ENCODE assay signal across 31 cellular contexts in genomic region chr3:145368748-145369147, GRCh38.
DNase-seq lines count a peak whose midpoint lies in the region; ATAC-seq and TF ChIP-seq lines count a peak whose summit lies in the region.
"Had no signal": no experiment of that assay in that cellular context is flagged by ENCODE, and none has a peak within 500 bp of the region (broad histone marks: within the 10 kb centered on the region; RNA-seq: fewer than 3 reads in every experiment).

No MANE protein-coding gene starts in this region.

- peak; percentile 98 for TF ChIP-seq EP300 in neural cell (conservative IDR thresholded peaks at IDR 0.05; ENCODE audit: poor library complexity, severe bottlenecking)

- no peaks in the 10 kb centered on the region for H3K36me3 ChIP-seq in neural cell (ENCODE audit: insufficient read depth, low read length)
- no peaks in the 10 kb centered on the region for H3K36me3 ChIP-seq in osteoblast (ENCODE audit: insufficient read depth, low read length)
- H3K36me3 ChIP-seq: BE2C; BLaER1; BLaER1 treated with 17β-estradiol and CSF1 and Interleukin-3, amounts not matched to agents 10 nM and 100 nM had no signal

- H3K79me2 ChIP-seq in neural cell (replicated peaks; ENCODE audit: insufficient read depth, low read length), result no peaks in the 10 kb centered on the region
- H3K79me2 ChIP-seq in osteoblast (ENCODE audit: insufficient read depth, low read length), result no peaks in the 10 kb centered on the region

- no peak for TF ChIP-seq RAD21 in neural cell (conservative IDR thresholded peaks at IDR 0.05)

- H3K27me3 ChIP-seq in neural cell (ENCODE audit: insufficient read depth, low read depth, low read length) (no peaks in the 10 kb centered on the region), osteoblast (ENCODE audit: insufficient read depth, low read length) (no peaks in the 10 kb centered on the region)
- H3K27me3 ChIP-seq: BE2C; BLaER1; BLaER1 treated with 17β-estradiol and CSF1 and Interleukin-3, amounts not matched to agents 10 nM and 100 nM had no signal

- no peak for ATAC-seq in HG02870 (IDR thresholded peaks at IDR 0.05; ENCODE audit: unreplicated experiment)
- ATAC-seq in activated T-helper 17 cell treated with anti-CD3 and anti-CD28 coated beads, Interleukin-2, amount 50 U/mL, for 72 hours (replicated peaks), result no peak
- ATAC-seq: A549; CD8-positive, alpha-beta T cell had no signal

- no peaks in the 10 kb centered on the region for H3K4me1 ChIP-seq in osteoblast (ENCODE audit: insufficient read depth, low read length)
- H3K4me1 ChIP-seq: A549, BE2C, Caco-2 had no signal

- H3K9me2 ChIP-seq in neural cell (ENCODE audit: insufficient read depth, low read length), result no peaks in the 10 kb centered on the region

- H3K4me2 ChIP-seq in neural cell (ENCODE audit: low read length), result no peak overlapping the region
- no peak overlapping the region for H3K4me2 ChIP-seq in osteoblast (ENCODE audit: insufficient read depth, low read length)
- H3K4me2 ChIP-seq: A549; BLaER1; BLaER1 treated with 17β-estradiol and CSF1 and Interleukin-3, amounts not matched to agents 10 nM and 100 nM had no signal

- peaks cover 12% of the 10 kb centered on the region for H3K9me3 Mint-ChIP-seq in activated T-helper 17 cell treated with anti-CD3 and anti-CD28 coated beads, Interleukin-2, amount 50 U/mL, for 72 hours

- no peaks in the 10 kb centered on the region for H3K4me1 Mint-ChIP-seq in activated T-helper 17 cell treated with anti-CD3 and anti-CD28 coated beads, Interleukin-2, amount 50 U/mL, for 72 hours
- H3K4me1 Mint-ChIP-seq: B cell; CD14-positive monocyte; CD4-positive, alpha-beta memory T cell; CD4-positive, CD25-positive, alpha-beta regulatory T cell; CD8-positive, alpha-beta memory T cell had no signal

- H3K9ac ChIP-seq in neural cell (ENCODE audit: low read length), result no peak overlapping the region
- H3K9ac ChIP-seq: BLaER1; BLaER1 treated with 17β-estradiol and CSF1 and Interleukin-3, amounts not matched to agents 10 nM and 100 nM had no signal

- DNase-seq in osteoblast (ENCODE audit: insufficient read length, low spot score, missing footprints), result peak; percentile 29
- DNase-seq: 8988T; ACHN; AML-193; BE2C; C1 segment of cervical spinal cord; Caco-2; Calu3; CD4-positive, alpha-beta memory T cell; CD4-positive, alpha-beta T cell; CD4-positive, CD25-positive, alpha-beta regulatory T cell; CD8-positive, alpha-beta memory T cell; CD8-positive, alpha-beta T cell; COR-L47; DMS 273 treated with DMSO at 0.1 percent for 48 hours; DMS153; DMS53; DMS79; DMS79 treated with DMSO at 0.1 percent for 48 hours; DND-41; EL had no signal

- H3K4me3 Mint-ChIP-seq in activated T-helper 17 cell treated with anti-CD3 and anti-CD28 coated beads, Interleukin-2, amount 50 U/mL, for 72 hours, result no peak overlapping the region
- H3K4me3 Mint-ChIP-seq: B cell; CD14-positive monocyte; CD4-positive, alpha-beta memory T cell; CD4-positive, alpha-beta T cell; CD4-positive, CD25-positive, alpha-beta regulatory T cell; CD8-positive, alpha-beta memory T cell; CD8-positive, alpha-beta T cell had no signal

- TF ChIP-seq CTCF in neural cell (IDR thresholded peaks at IDR 0.05; ENCODE audit: poor library complexity, severe bottlenecking) (no peak), osteoblast (IDR thresholded peaks at IDR 0.05; ENCODE audit: extremely low read depth, low read depth, low read length) (no peak)

- no peak overlapping the region for H3K27ac Mint-ChIP-seq in activated T-helper 17 cell treated with anti-CD3 and anti-CD28 coated beads, Interleukin-2, amount 50 U/mL, for 72 hours
- H3K27ac Mint-ChIP-seq: B cell; CD14-positive monocyte; CD4-positive, alpha-beta memory T cell; CD4-positive, alpha-beta T cell; CD4-positive, CD25-positive, alpha-beta regulatory T cell; CD8-positive, alpha-beta memory T cell; CD8-positive, alpha-beta T cell had no signal

- H3K27ac ChIP-seq in neural cell (ENCODE audit: low read length) (no peak overlapping the region), osteoblast (ENCODE audit: low read depth, low read length) (no peak overlapping the region)
- H3K27ac ChIP-seq: 22Rv1; A549; BLaER1; BLaER1 treated with 17β-estradiol and CSF1 and Interleukin-3, amounts not matched to agents 10 nM and 100 nM; C4-2B had no signal

- no peaks in the 10 kb centered on the region for H3K27me3 Mint-ChIP-seq in activated T-helper 17 cell treated with anti-CD3 and anti-CD28 coated beads, Interleukin-2, amount 50 U/mL, for 72 hours
- H3K27me3 Mint-ChIP-seq: B cell; CD4-positive, alpha-beta memory T cell; CD4-positive, alpha-beta T cell; CD4-positive, CD25-positive, alpha-beta regulatory T cell; CD8-positive, alpha-beta memory T cell had no signal

- H3K36me3 Mint-ChIP-seq in activated T-helper 17 cell treated with anti-CD3 and anti-CD28 coated beads, Interleukin-2, amount 50 U/mL, for 72 hours (ENCODE audit: low read depth), result no peaks in the 10 kb centered on the region
- H3K36me3 Mint-ChIP-seq: CD14-positive monocyte; CD4-positive, alpha-beta memory T cell; CD4-positive, CD25-positive, alpha-beta regulatory T cell; CD8-positive, alpha-beta memory T cell; CD8-positive, alpha-beta T cell had no signal

- H3K9me3 ChIP-seq in neural cell (ENCODE audit: low read length) (no peaks in the 10 kb centered on the region), osteoblast (ENCODE audit: low read depth, low read length) (peaks cover 5% of the 10 kb centered on the region)
- H3K9me3 ChIP-seq: A549, BE2C, BLaER1, Caco-2 had no signal

- H3K4me3 ChIP-seq in neural cell (ENCODE audit: low read length) (no peak overlapping the region), osteoblast (ENCODE audit: insufficient read depth, low read length) (no peak overlapping the region)
- H3K4me3 ChIP-seq: A549; BLaER1; BLaER1 treated with 17β-estradiol and CSF1 and Interleukin-3, amounts not matched to agents 10 nM and 100 nM had no signal

- H2AFZ ChIP-seq in neural cell (ENCODE audit: low read depth, low read length) (no peak overlapping the region), osteoblast (ENCODE audit: low read length) (no peak overlapping the region)

- no peaks in the 10 kb centered on the region for H4K20me1 ChIP-seq in neural cell (ENCODE audit: insufficient read depth)
- H4K20me1 ChIP-seq in osteoblast (ENCODE audit: insufficient read depth, low read length), result no peaks in the 10 kb centered on the region
- H4K20me1 ChIP-seq: BLaER1; BLaER1 treated with 17β-estradiol and CSF1 and Interleukin-3, amounts not matched to agents 10 nM and 100 nM had no signal

- H3F3A ChIP-seq in neural cell (ENCODE audit: insufficient read depth, low read length, poor library complexity, severe bottlenecking), result no peaks in the 10 kb centered on the region

TF ChIP-seq in neural cell, 6 proteins besides CTCF, POLR2A, EP300 and RAD21:
- peak; percentile 83 for TF ChIP-seq POLR2AphosphoS5 (IDR thresholded peaks at IDR 0.05)
- no peak for TF ChIP-seq MXI1 (conservative IDR thresholded peaks at IDR 0.05; ENCODE audit: poor library complexity, severe bottlenecking)
- no peak for TF ChIP-seq SMC3 (conservative IDR thresholded peaks at IDR 0.05; ENCODE audit: poor library complexity)
- TF ChIP-seq, protein P1, sequence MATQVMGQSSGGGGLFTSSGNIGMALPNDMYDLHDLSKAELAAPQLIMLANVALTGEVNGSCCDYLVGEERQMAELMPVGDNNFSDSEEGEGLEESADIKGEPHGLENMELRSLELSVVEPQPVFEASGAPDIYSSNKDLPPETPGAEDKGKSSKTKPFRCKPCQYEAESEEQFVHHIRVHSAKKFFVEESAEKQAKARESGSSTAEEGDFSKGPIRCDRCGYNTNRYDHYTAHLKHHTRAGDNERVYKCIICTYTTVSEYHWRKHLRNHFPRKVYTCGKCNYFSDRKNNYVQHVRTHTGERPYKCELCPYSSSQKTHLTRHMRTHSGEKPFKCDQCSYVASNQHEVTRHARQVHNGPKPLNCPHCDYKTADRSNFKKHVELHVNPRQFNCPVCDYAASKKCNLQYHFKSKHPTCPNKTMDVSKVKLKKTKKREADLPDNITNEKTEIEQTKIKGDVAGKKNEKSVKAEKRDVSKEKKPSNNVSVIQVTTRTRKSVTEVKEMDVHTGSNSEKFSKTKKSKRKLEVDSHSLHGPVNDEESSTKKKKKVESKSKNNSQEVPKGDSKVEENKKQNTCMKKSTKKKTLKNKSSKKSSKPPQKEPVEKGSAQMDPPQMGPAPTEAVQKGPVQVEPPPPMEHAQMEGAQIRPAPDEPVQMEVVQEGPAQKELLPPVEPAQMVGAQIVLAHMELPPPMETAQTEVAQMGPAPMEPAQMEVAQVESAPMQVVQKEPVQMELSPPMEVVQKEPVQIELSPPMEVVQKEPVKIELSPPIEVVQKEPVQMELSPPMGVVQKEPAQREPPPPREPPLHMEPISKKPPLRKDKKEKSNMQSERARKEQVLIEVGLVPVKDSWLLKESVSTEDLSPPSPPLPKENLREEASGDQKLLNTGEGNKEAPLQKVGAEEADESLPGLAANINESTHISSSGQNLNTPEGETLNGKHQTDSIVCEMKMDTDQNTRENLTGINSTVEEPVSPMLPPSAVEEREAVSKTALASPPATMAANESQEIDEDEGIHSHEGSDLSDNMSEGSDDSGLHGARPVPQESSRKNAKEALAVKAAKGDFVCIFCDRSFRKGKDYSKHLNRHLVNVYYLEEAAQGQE (IDR thresholded peaks at IDR 0.05; ENCODE audit: borderline replicate concordance), result peak; percentile 75
